In the genomic region with DNA sequence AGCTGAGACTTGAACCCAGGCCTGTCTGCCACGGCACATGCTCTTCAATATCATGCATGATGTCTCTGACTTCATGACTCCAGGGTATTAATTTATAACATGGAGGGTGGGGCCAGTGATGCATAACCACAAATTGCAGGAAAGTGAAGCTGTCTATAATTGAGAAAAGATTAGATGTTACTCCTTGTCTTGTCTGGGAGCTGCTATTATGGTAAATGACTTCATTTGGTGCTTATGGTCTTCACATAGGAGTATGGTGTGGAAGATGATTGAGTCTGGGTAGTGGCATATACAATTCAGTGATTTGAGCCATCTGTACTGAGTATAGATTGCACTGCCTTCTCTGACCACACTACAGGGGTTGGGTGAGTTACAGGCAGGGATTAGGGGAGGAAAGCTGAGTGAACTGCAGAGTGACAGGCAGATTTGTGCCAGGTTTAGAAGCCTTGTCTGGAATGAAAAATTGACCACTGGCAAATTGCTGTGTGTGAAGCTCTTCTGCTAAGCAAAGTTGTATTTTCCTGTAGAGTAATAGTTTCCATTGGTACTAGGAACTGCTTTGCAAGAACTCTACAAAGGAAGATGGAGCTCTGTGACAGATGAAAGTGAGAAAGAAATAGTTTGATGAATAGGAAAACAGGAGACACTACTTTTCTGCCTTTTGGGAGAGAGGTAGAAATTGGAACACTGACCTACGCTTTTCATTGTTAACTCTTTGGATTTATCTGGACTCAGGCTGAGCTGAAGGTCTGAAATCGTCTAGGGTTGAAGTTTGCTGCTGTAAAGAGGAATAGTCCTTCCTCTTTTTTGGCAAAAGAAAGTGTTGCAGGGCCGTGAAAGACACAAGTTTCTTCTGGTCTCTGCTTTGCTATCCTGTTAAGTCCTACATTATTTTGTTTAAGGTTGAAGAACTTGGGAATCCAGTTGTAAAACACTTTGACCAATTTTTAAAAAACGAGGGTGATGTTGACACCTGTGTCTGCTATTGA, we compare ENCODE assay signal across 10 cellular contexts. TPM values are rescaled to one million over a fixed set of nuclear protein-coding genes. Genes with fewer than 3 reads are reported as not detected.
DNase-seq lines count a peak whose midpoint lies in the region; ATAC-seq and TF ChIP-seq lines count a peak whose summit lies in the region.
"Had no signal": no experiment of that assay in that cellular context is flagged by ENCODE, and none has a peak within 500 bp of the region (broad histone marks: within the 10 kb centered on the region; RNA-seq: fewer than 3 reads in every experiment).

No MANE protein-coding gene starts in this region.

- no peak overlapping the region for H2BK5ac ChIP-seq in trophoblast cell (ENCODE audit: low read depth, low read length, poor library complexity)

- WGBS in trophoblast cell (ENCODE audit: extremely low coverage, insufficient coverage, insufficient read length) = no CpG with 5 or more reads among the region's 5 CpGs

- H4K8ac ChIP-seq in trophoblast cell (ENCODE audit: low read depth, low read length) = no peak overlapping the region

- H4K12ac ChIP-seq in trophoblast cell (ENCODE audit: low read depth, low read length) = no peak overlapping the region

- H3K9ac ChIP-seq in trophoblast cell (ENCODE audit: low read length) = no peak overlapping the region

- no peaks in the 10 kb centered on the region for H3K27me3 Mint-ChIP-seq in activated CD4-positive, alpha-beta T cell treated with anti-CD3 and anti-CD28 coated beads, Interleukin-2, amount 10 ng/mL, durations not matched to agents 7 days and 5 days
- H3K27me3 Mint-ChIP-seq in chondrocyte (ENCODE audit: low read depth) = no peaks in the 10 kb centered on the region

- H3K23ac ChIP-seq in trophoblast cell (ENCODE audit: low read length) = no peak overlapping the region

- no peak overlapping the region for H2BK120ac ChIP-seq in trophoblast cell (ENCODE audit: insufficient read depth, low read length, poor library complexity)

- H3K4me3 Mint-ChIP-seq in activated CD4-positive, alpha-beta T cell treated with anti-CD3 and anti-CD28 coated beads, Interleukin-2, amount 10 ng/mL, durations not matched to agents 7 days and 5 days = peak overlapping the region; percentile 30
- peak overlapping the region; percentile 91 for H3K4me3 Mint-ChIP-seq in chondrocyte (ENCODE audit: unreplicated experiment)

- H3K4me1 ChIP-seq in trophoblast cell (ENCODE audit: control insufficient read depth in 1 of 2, insufficient read depth in 2 of 2, low read length in 2 of 2) = peaks cover 6 to 12% of the 10 kb centered on the region in 2 experiments
- peaks cover 32% of the 10 kb centered on the region for H3K4me1 ChIP-seq in upper lobe of right lung

- H3K36me3 ChIP-seq in trophoblast cell (ENCODE audit: control insufficient read depth in 1 of 2, insufficient read depth in 2 of 2, low read length in 2 of 2) = peaks cover 4 to 8% of the 10 kb centered on the region in 2 experiments
- H3K36me3 ChIP-seq in upper lobe of right lung = no peaks in the 10 kb centered on the region

- H3K36me3 Mint-ChIP-seq in activated CD4-positive, alpha-beta T cell treated with anti-CD3 and anti-CD28 coated beads, Interleukin-2, amount 10 ng/mL, durations not matched to agents 7 days and 5 days (ENCODE audit: low read depth) = peaks cover 35% of the 10 kb centered on the region
- H3K36me3 Mint-ChIP-seq in chondrocyte (ENCODE audit: low read depth) = peaks cover 5% of the 10 kb centered on the region

- peaks cover 22% of the 10 kb centered on the region for H3K79me2 ChIP-seq in trophoblast cell (ENCODE audit: control insufficient read depth, insufficient read depth, low read length, poor library complexity)

- ATAC-seq in upper lobe of right lung (no peak), GM18861 (IDR thresholded peaks at IDR 0.05; ENCODE audit: unreplicated experiment) (no peak)
- ATAC-seq: body of pancreas had no signal

- intact Hi-C loops in upper lobe of right lung (cut with DNase I) = no loop called here

- H3K4me3 ChIP-seq in trophoblast cell (ENCODE audit: low read depth, low read length) (no peak overlapping the region), upper lobe of right lung (no peak overlapping the region)

- DNase-seq in activated CD4-positive, alpha-beta T cell treated with anti-CD3 and anti-CD28 coated beads, Interleukin-2, amount 10 ng/mL, durations not matched to agents 7 days and 5 days = no peak
- DNase-seq in activated CD4-positive, alpha-beta T cell treated with anti-CD3 and anti-CD28 coated beads for 4 hours = no peak
- DNase-seq in NCI-H82 (lab: John Stamatoyannopoulos, UW) = peak; percentile 69
- no peak for DNase-seq in chondrocyte (ENCODE audit: low spot score)
- DNase-seq in trophoblast cell = no peak
- DNase-seq in upper lobe of right lung = no peak
- no peak for DNase-seq in NCI-H1436 treated with DMSO at 0.1 percent for 48 hours (lab: John Stamatoyannopoulos, UW)
- DNase-seq: body of pancreas had no signal

- H4K91ac ChIP-seq in trophoblast cell (ENCODE audit: low read depth, low read length) = no peak overlapping the region

- no peak overlapping the region for H2BK12ac ChIP-seq in trophoblast cell (ENCODE audit: low read length)

- H3K4me1 Mint-ChIP-seq in activated CD4-positive, alpha-beta T cell treated with anti-CD3 and anti-CD28 coated beads, Interleukin-2, amount 10 ng/mL, durations not matched to agents 7 days and 5 days = peaks cover 55% of the 10 kb centered on the region
- H3K4me1 Mint-ChIP-seq in chondrocyte (ENCODE audit: low read depth) = peaks cover 69% of the 10 kb centered on the region

- H3K9me3 ChIP-seq in trophoblast cell (ENCODE audit: insufficient read depth, low read depth, low read length) (no peaks in the 10 kb centered on the region), upper lobe of right lung (no peaks in the 10 kb centered on the region)
- H3K9me3 ChIP-seq: body of pancreas, Caco-2 had no signal

- H3K27me3 ChIP-seq in trophoblast cell (ENCODE audit: insufficient read depth, low read length) = no peaks in the 10 kb centered on the region
- no peaks in the 10 kb centered on the region for H3K27me3 ChIP-seq in upper lobe of right lung
- H3K27me3 ChIP-seq: body of pancreas had no signal

- peaks cover 15% of the 10 kb centered on the region for H3K79me1 ChIP-seq in trophoblast cell (ENCODE audit: low read length)

- CTCF ChIA-PET in activated CD4-positive, alpha-beta T cell treated with anti-CD3 and anti-CD28 coated beads, Interleukin-2, amount 10 ng/mL, durations not matched to agents 7 days and 5 days (lab: Charles Lee) = no interaction called here

- peak overlapping the region; percentile 49 for H3K4me2 ChIP-seq in trophoblast cell (ENCODE audit: low read length)

- no peak overlapping the region for H3K14ac ChIP-seq in trophoblast cell (ENCODE audit: low read length)

- H2AFZ ChIP-seq in trophoblast cell (ENCODE audit: insufficient read depth, low read length, poor library complexity) = no peak overlapping the region

- H2AK5ac ChIP-seq in trophoblast cell (ENCODE audit: low read length) = no peak overlapping the region

- peak overlapping the region; percentile 85 for H3K4ac ChIP-seq in trophoblast cell (ENCODE audit: low read depth, low read length)

- H3K27ac ChIP-seq in trophoblast cell (ENCODE audit: low read depth, low read length) = no peak overlapping the region
- H3K27ac ChIP-seq in upper lobe of right lung = no peak overlapping the region

- peak; percentile 19 for TF ChIP-seq CTCF in chondrocyte (IDR thresholded peaks at IDR 0.05)
- TF ChIP-seq CTCF in upper lobe of right lung (IDR thresholded peaks at IDR 0.05) = no peak

- H3K9me3 Mint-ChIP-seq in activated CD4-positive, alpha-beta T cell treated with anti-CD3 and anti-CD28 coated beads, Interleukin-2, amount 10 ng/mL, durations not matched to agents 7 days and 5 days = no peaks in the 10 kb centered on the region
- H3K9me3 Mint-ChIP-seq in chondrocyte (ENCODE audit: low read depth) = no peaks in the 10 kb centered on the region

- H3K27ac Mint-ChIP-seq in activated CD4-positive, alpha-beta T cell treated with anti-CD3 and anti-CD28 coated beads, Interleukin-2, amount 10 ng/mL, durations not matched to agents 7 days and 5 days = peak overlapping the region; percentile 10
- H3K27ac Mint-ChIP-seq in chondrocyte (ENCODE audit: unreplicated experiment) = peak overlapping the region; percentile 68

- POLR2A ChIA-PET in activated CD4-positive, alpha-beta T cell treated with anti-CD3 and anti-CD28 coated beads, Interleukin-2, amount 10 ng/mL, durations not matched to agents 7 days and 5 days (lab: Charles Lee) = no interaction called here

- no peak overlapping the region for H3K18ac ChIP-seq in trophoblast cell (ENCODE audit: low read length)

RNA-seq across cellular contexts. Expression of gene SND1, which starts 2.7 kb away (rescaled TPM):
- 100 to 1,000 TPM; 141 to 163 TPM for total RNA-seq in activated CD4-positive, alpha-beta T cell treated with anti-CD3 and anti-CD28 coated beads, Interleukin-2, amount 10 ng/mL, durations not matched to agents 7 days and 5 days
- total RNA-seq in chondrocyte (229 to 285 TPM (median 239 TPM) in 3 replicates), upper lobe of right lung (150 TPM)
- 183 TPM in 2 replicates for polyA plus RNA-seq in trophoblast cell (2013)

RNA-seq across cellular contexts. Expression of gene PAX4, which starts 36.8 kb away (rescaled TPM):
- total RNA-seq in activated CD4-positive, alpha-beta T cell treated with anti-CD3 and anti-CD28 coated beads, Interleukin-2, amount 10 ng/mL, durations not matched to agents 7 days and 5 days = not detected
- not detected in 3 replicates for total RNA-seq in chondrocyte
- 0.03 TPM in 1 of 2 replicates, not detected in the other for polyA plus RNA-seq in trophoblast cell (2013)
- total RNA-seq in upper lobe of right lung = not detected
- total RNA-seq: body of pancreas, Caco-2 had no signal
